ENCODE assay signal across 8 cellular contexts in genomic region chr1:226973898-226974543, GRCh38. TPM values are rescaled to one million over a fixed set of nuclear protein-coding genes. Genes with fewer than 3 reads are reported as not detected.
DNase-seq lines count a peak whose midpoint lies in the region; ATAC-seq and TF ChIP-seq lines count a peak whose summit lies in the region.
"Had no signal": no experiment of that assay in that cellular context is flagged by ENCODE, and none has a peak within 500 bp of the region (broad histone marks: within the 10 kb centered on the region; RNA-seq: fewer than 3 reads in every experiment).

No MANE protein-coding gene starts in this region.

- H3K4me3 Mint-ChIP-seq in activated CD8-positive, alpha-beta memory T cell treated with anti-CD3 and anti-CD28 coated beads, Interleukin-2, amount 10 ng/mL, durations not matched to agents 7 days and 5 days, result no peak overlapping the region

- TF ChIP-seq CTCF in Peyer's patch (IDR thresholded peaks at IDR 0.05), result no peak
- peak; percentile 20 for TF ChIP-seq CTCF in epithelial cell of proximal tubule (conservative IDR thresholded peaks at IDR 0.05; ENCODE audit: low read depth, low read length)
- TF ChIP-seq CTCF in mucosa of descending colon (IDR thresholded peaks at IDR 0.05), result no peak
- TF ChIP-seq CTCF in tibial nerve (IDR thresholded peaks at IDR 0.05), result no peak

- H3K27ac ChIP-seq in Peyer's patch (peak overlapping the region; percentile 57 to 87 (median 68)), tibial nerve (peak overlapping the region; percentile 65 to 87 (median 74))

- H3K36me3 Mint-ChIP-seq in activated CD8-positive, alpha-beta memory T cell treated with anti-CD3 and anti-CD28 coated beads, Interleukin-2, amount 10 ng/mL, durations not matched to agents 7 days and 5 days, result peaks cover 12% of the 10 kb centered on the region

- intact Hi-C loops in mucosa of descending colon (cut with DNase I, micrococcal nuclease), result no loop called here

- H3K36me3 ChIP-seq in Peyer's patch, result peaks cover 0 to 21% (median 0%) of the 10 kb centered on the region in 3 donors
- H3K36me3 ChIP-seq in mucosa of descending colon (ENCODE audit: low read depth), result no peaks in the 10 kb centered on the region
- H3K36me3 ChIP-seq in tibial nerve, result peaks cover 0 to 57% (median 0%) of the 10 kb centered on the region in 3 donors

- CTCF ChIA-PET in activated CD8-positive, alpha-beta memory T cell treated with anti-CD3 and anti-CD28 coated beads, Interleukin-2, amount 10 ng/mL, durations not matched to agents 7 days and 5 days (lab: Charles Lee), result no interaction called here

- peak in 1 of 2 donors; percentile 71 for TF ChIP-seq EP300 in tibial nerve (IDR thresholded peaks at IDR 0.05)

- H3K4me1 ChIP-seq in Peyer's patch (peaks cover 0 to 25% (median 0%) of the 10 kb centered on the region in 4 donors), mucosa of descending colon (ENCODE audit: low read depth) (peaks cover 7% of the 10 kb centered on the region), tibial nerve (peaks cover 5 to 28% (median 27%) of the 10 kb centered on the region in 4 donors)

- H3K9me3 Mint-ChIP-seq in activated CD8-positive, alpha-beta memory T cell treated with anti-CD3 and anti-CD28 coated beads, Interleukin-2, amount 10 ng/mL, durations not matched to agents 7 days and 5 days (ENCODE audit: low read depth), result peaks cover 6% of the 10 kb centered on the region

- H3K4me3 ChIP-seq in Peyer's patch, result no peak overlapping the region
- H3K4me3 ChIP-seq in epithelial cell of proximal tubule (ENCODE audit: low read depth, low read length), result no peak overlapping the region
- no peak overlapping the region for H3K4me3 ChIP-seq in mucosa of descending colon
- no peak overlapping the region for H3K4me3 ChIP-seq in tibial nerve

- 45 to 62% methylated on average over 11 of the region's 11 CpGs for WGBS in tibial nerve, 2 donors

- no peaks in the 10 kb centered on the region for H3K27me3 Mint-ChIP-seq in activated CD8-positive, alpha-beta memory T cell treated with anti-CD3 and anti-CD28 coated beads, Interleukin-2, amount 10 ng/mL, durations not matched to agents 7 days and 5 days

- H3K9me3 ChIP-seq in Peyer's patch, result no peaks in the 10 kb centered on the region
- H3K9me3 ChIP-seq in mucosa of descending colon, result peaks cover 10% of the 10 kb centered on the region
- peaks cover 0 to 19% (median 4%) of the 10 kb centered on the region in 4 donors for H3K9me3 ChIP-seq in tibial nerve

- H3K27me3 ChIP-seq in Peyer's patch (no peaks in the 10 kb centered on the region), tibial nerve (no peaks in the 10 kb centered on the region)

- peak in 1 of 3 donors; percentile 47 for DNase-seq in Peyer's patch
- no peak for DNase-seq in epithelial cell of proximal tubule (ENCODE audit: low read depth)
- no peak for DNase-seq in mucosa of descending colon
- DNase-seq in tibial nerve (ENCODE audit: low spot score in 2 of 2), result peak in 1 of 2 donors; percentile 47
- DNase-seq in NCI-H2081 (lab: John Stamatoyannopoulos, UW), result no peak
- DNase-seq in cerebellar cortex (ENCODE audit: low spot score), result no peak
- no peak for DNase-seq in activated CD8-positive, alpha-beta memory T cell treated with anti-CD3 and anti-CD28 coated beads, Interleukin-2, amount 10 ng/mL, durations not matched to agents 7 days and 5 days
- DNase-seq: stimulated activated CD4-positive, alpha-beta T cell treated with anti-CD3 and anti-CD28 coated beads, Interleukin-12 subunit alpha, Interleukin-12 subunit beta, amount 100 ng/mL, for 4 hours had no signal

- H3K4me1 Mint-ChIP-seq in activated CD8-positive, alpha-beta memory T cell treated with anti-CD3 and anti-CD28 coated beads, Interleukin-2, amount 10 ng/mL, durations not matched to agents 7 days and 5 days, result no peaks in the 10 kb centered on the region

- TF ChIP-seq POLR2A in Peyer's patch (IDR thresholded peaks at IDR 0.05) (no peak), tibial nerve (IDR thresholded peaks at IDR 0.05) (no peak)

- peak; percentile 44 for ATAC-seq in mucosa of descending colon
- no peak for ATAC-seq in activated CD8-positive, alpha-beta memory T cell treated with anti-CD3 and anti-CD28 coated beads, Interleukin-2, amount 10 ng/mL, durations not matched to agents 7 days and 5 days

- no peak overlapping the region for H3K27ac Mint-ChIP-seq in activated CD8-positive, alpha-beta memory T cell treated with anti-CD3 and anti-CD28 coated beads, Interleukin-2, amount 10 ng/mL, durations not matched to agents 7 days and 5 days

RNA-seq across cellular contexts. Expression of gene COQ8A, which starts 33.9 kb away (rescaled TPM):
- total RNA-seq in Peyer's patch (100 to 1,000 TPM in 1 of 4 donors, 10 to 100 TPM in 3; 25.2 to 108 (median 48.3) TPM), epithelial cell of proximal tubule (9.8 and 10.2 TPM in 2 replicates), mucosa of descending colon (10 to 100 TPM; 47.3 to 77.9 (median 67.1) TPM), tibial nerve (10 to 100 TPM; 39.9 to 60.7 (median 55.5) TPM)
- 10 to 100 TPM; 19.0 to 22.1 TPM for total RNA-seq in activated CD8-positive, alpha-beta memory T cell treated with anti-CD3 and anti-CD28 coated beads, Interleukin-2, amount 10 ng/mL, durations not matched to agents 7 days and 5 days
